Comparison of ENCODE assay signal across 1 cellular context in genomic region chr11:65430406-65431217, GRCh38.
TF ChIP-seq lines count a peak whose summit lies in the region.

No MANE protein-coding gene starts in this region.

TF ChIP-seq in IMR-90, 13 proteins besides CTCF, POLR2A, EP300 and RAD21 (continued from another document):
- no peak for TF ChIP-seq ELK1 (IDR thresholded peaks at IDR 0.05; ENCODE audit: borderline replicate concordance, low read depth, low read length)
- no peak for TF ChIP-seq BHLHE40 (IDR thresholded peaks at IDR 0.05; ENCODE audit: low read depth, low read length)
- no peak for TF ChIP-seq RFX5 (IDR thresholded peaks at IDR 0.05; ENCODE audit: low read depth, low read length)
- no peak for TF ChIP-seq SMC3 (IDR thresholded peaks at IDR 0.05; ENCODE audit: low read depth, low read length)
- TF ChIP-seq MXI1 (IDR thresholded peaks at IDR 0.05; ENCODE audit: borderline replicate concordance, low read depth, low read length): no peak
- no peak for TF ChIP-seq MAZ (IDR thresholded peaks at IDR 0.05; ENCODE audit: borderline replicate concordance, low read depth, low read length)
- no peak for TF ChIP-seq CHD1 (IDR thresholded peaks at IDR 0.05; ENCODE audit: low read depth, low read length)
- no peak for TF ChIP-seq NFE2L2 (IDR thresholded peaks at IDR 0.05; ENCODE audit: low read depth, low read length)
- no peak for TF ChIP-seq RCOR1 (IDR thresholded peaks at IDR 0.05; ENCODE audit: insufficient replicate concordance, low read length)
